15 cellular contexts compared by ENCODE assay signal in the genomic region with DNA sequence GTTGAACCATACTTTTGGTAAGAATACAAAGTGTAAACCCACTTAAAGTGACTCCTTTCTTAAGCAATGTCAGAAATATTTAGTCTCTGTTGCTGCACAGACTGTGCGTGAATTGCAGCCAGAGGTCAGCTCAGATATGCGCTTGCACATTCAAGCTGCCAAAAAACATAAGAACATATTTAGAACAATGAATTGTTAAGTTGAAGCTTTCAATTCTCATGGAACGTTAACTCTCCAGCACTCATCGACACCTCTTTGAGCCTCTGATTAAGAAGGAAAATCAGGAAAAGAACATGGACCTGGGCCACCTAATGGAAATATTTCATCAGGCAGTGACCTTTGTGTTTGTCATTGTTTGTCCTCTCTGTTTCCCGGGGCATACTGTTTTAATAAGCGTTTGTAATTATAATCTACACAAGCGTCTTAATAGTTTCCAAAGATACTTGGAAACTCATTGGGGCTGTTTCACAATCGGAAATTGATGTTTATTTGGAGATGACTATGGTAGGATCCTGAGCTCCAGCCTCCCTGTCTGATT.
DNase-seq lines count a peak whose midpoint lies in the region; ATAC-seq, FAIRE-seq and TF ChIP-seq lines count a peak whose summit lies in the region.
"Had no signal": no experiment of that assay in that cellular context is flagged by ENCODE, and none has a peak within 500 bp of the region (broad histone marks: within the 10 kb centered on the region; RNA-seq: fewer than 3 reads in every experiment).

No MANE protein-coding gene starts in this region.

- in situ Hi-C loops in HepG2 (cut with HindIII; ENCODE audit: extremely low pct_ligation_motif_present, low pct_unique_long_range_greater_than_20kb) = no loop called here

- no peak for DNase-seq in HepG2 (ENCODE audit: low spot score)
- DNase-seq in heart right ventricle = peak; percentile 26 to 45
- DNase-seq in amygdala (lab: John Stamatoyannopoulos, UW) = no peak
- no peak for DNase-seq in GM19240 (ENCODE audit: insufficient read length, low spot score)
- DNase-seq in activated CD4-positive, alpha-beta T cell treated with anti-CD3 and anti-CD28 coated beads, Interleukin-2, amount 50 U/mL, for 4 hours = no peak
- DNase-seq: DND-41; foreskin keratinocyte; NCI-H226; RPMI8226; stimulated activated CD4-positive, alpha-beta T cell treated with anti-CD3 and anti-CD28 coated beads, Interleukin-12 subunit alpha, Interleukin-12 subunit beta, amount 100 ng/mL, for 4 hours; T1000 had no signal

- H2AFZ ChIP-seq in HepG2 (ENCODE audit: low read length) = no peak overlapping the region

- H3K27ac ChIP-seq in liver (ENCODE audit: low read depth in 1 of 2, low read length in 2 of 2) (peak overlapping the region in 1 of 2 donors; percentile 35), HepG2 (ENCODE audit: extremely low read length, insufficient read depth, low read length) (no peak overlapping the region), heart right ventricle (peak overlapping the region; percentile 44 to 87 (median 78)), rectal smooth muscle tissue (ENCODE audit: low read depth, low read length) (peak overlapping the region; percentile 47)
- H3K27ac ChIP-seq: foreskin keratinocyte had no signal

- ATAC-seq in HepG2 (no peak), heart right ventricle (peak; percentile 68 to 93 (median 86)), HG02840 (IDR thresholded peaks at IDR 0.05; ENCODE audit: low FRiP score, unreplicated experiment) (no peak)
- ATAC-seq: foreskin keratinocyte had no signal

- H3K9me3 ChIP-seq in liver (ENCODE audit: control insufficient read depth in 4 of 4, low read length in 3 of 4) (no peaks in the 10 kb centered on the region), HepG2 (ENCODE audit: low read length) (peaks cover 17% of the 10 kb centered on the region), heart right ventricle (no peaks in the 10 kb centered on the region)

- TF ChIP-seq POLR2A in HepG2 (IDR thresholded peaks at IDR 0.05; ENCODE audit: insufficient read depth in 1 of 2, low read depth in 2 of 2, low read length in 2 of 2) = no peak

- POLR2A ChIA-PET in HepG2 (lab: Yijun Ruan, JAX) = no interaction called here

- no TSS peak for BruUV-seq in HepG2 (replicated peaks; lab: Mats Ljungman, UMichigan)

- H3K4me1 ChIP-seq in liver (ENCODE audit: control insufficient read depth in 4 of 4, insufficient read depth in 4 of 4, low read length in 3 of 4) = no peaks in the 10 kb centered on the region
- no peaks in the 10 kb centered on the region for H3K4me1 ChIP-seq in HepG2 (ENCODE audit: insufficient read depth, low read length)
- peaks cover 7 to 55% (median 32%) of the 10 kb centered on the region in 9 donors for H3K4me1 ChIP-seq in heart right ventricle
- peaks cover 18% of the 10 kb centered on the region for H3K4me1 ChIP-seq in rectal smooth muscle tissue (ENCODE audit: control insufficient read depth, insufficient read depth, low read length)

- TF ChIP-seq EP300 in HepG2 (IDR thresholded peaks at IDR 0.05; ENCODE audit: low read depth in 2 of 2, low read length in 2 of 2) (no peak), HepG2 (CRISPR knock-in tag; IDR thresholded peaks at IDR 0.05; ENCODE audit: borderline replicate concordance) (no peak)

- H3K79me2 ChIP-seq in HepG2 (ENCODE audit: insufficient read depth, low read length) = no peaks in the 10 kb centered on the region

- FAIRE-seq in HepG2 (lab: Jason Lieb, UNC) = no peak
- FAIRE-seq: A204.1 had no signal

- TF ChIP-seq RAD21 in liver (IDR thresholded peaks at IDR 0.05) (no peak), HepG2 (CRISPR knock-in tag; IDR thresholded peaks at IDR 0.05) (no peak)

- H3K9ac ChIP-seq in liver (ENCODE audit: low read depth in 1 of 2, low read length in 2 of 2) (no peak overlapping the region), HepG2 (ENCODE audit: insufficient read depth, low read depth, low read length) (no peak overlapping the region), rectal smooth muscle tissue (ENCODE audit: low read length) (no peak overlapping the region)

- intact Hi-C loops in HepG2 (cut with micrococcal nuclease; ENCODE audit: unreplicated experiment) (no loop called here), heart right ventricle (cut with DNase I) (loop anchor here in 4 of 10 donors (5.0 to 10.0 kb wide), 5 partner anchors 48 to 440 kb away; no protein-coding TSS in a partner anchor)

- H3K4me2 ChIP-seq in HepG2 (ENCODE audit: low read depth, low read length) = no peak overlapping the region

- TF ChIP-seq CTCF in liver (IDR thresholded peaks at IDR 0.05; ENCODE audit: low read depth, low read length, missing input control) = no peak
- TF ChIP-seq CTCF in HepG2 (CRISPR knock-in tag; IDR thresholded peaks at IDR 0.05) = no peak
- peak in 3 of 9 donors; percentile 33 to 43 (median 39) for TF ChIP-seq CTCF in heart right ventricle (IDR thresholded peaks at IDR 0.05)

- H3K27me3 ChIP-seq in liver (ENCODE audit: control insufficient read depth in 4 of 4, insufficient read depth in 4 of 4, low read length in 3 of 4) (peaks cover 0 to 3% (median 1%) of the 10 kb centered on the region in 4 donors), HepG2 (ENCODE audit: control insufficient read depth in 1 of 2, insufficient read depth in 2 of 2, low read length in 2 of 2) (no peaks in the 10 kb centered on the region), heart right ventricle (no peaks in the 10 kb centered on the region), rectal smooth muscle tissue (ENCODE audit: control insufficient read depth, insufficient read depth, low read length) (no peaks in the 10 kb centered on the region)
- H3K27me3 ChIP-seq: foreskin keratinocyte had no signal

- CTCF ChIA-PET in HepG2 (lab: Yijun Ruan, JAX; ENCODE audit: low intra/inter-chr PET ratio, low total read pairs) = no interaction called here

- 62% methylated on average over 8 of the region's 8 CpGs for WGBS in liver
- WGBS in HepG2 (ENCODE audit: low lambda C conversion rate) = 23% methylated on average over 8 of the region's 8 CpGs
- 6 to 12% methylated on average over 8 of the region's 8 CpGs for WGBS in heart right ventricle, 2 donors

- H3K36me3 ChIP-seq in liver (ENCODE audit: control insufficient read depth in 4 of 4, insufficient read depth in 3 of 4, low read depth in 1 of 4, low read length in 3 of 4) = no peaks in the 10 kb centered on the region
- H3K36me3 ChIP-seq in HepG2 (replicated peaks in 1 of 2; ENCODE audit: control insufficient read depth in 1 of 2, insufficient read depth in 2 of 2, low read length in 2 of 2) = no peaks in the 10 kb centered on the region
- H3K36me3 ChIP-seq in heart right ventricle = no peaks in the 10 kb centered on the region
- no peaks in the 10 kb centered on the region for H3K36me3 ChIP-seq in rectal smooth muscle tissue (ENCODE audit: control insufficient read depth, insufficient read depth, low read length)

- H3K4me3 ChIP-seq in liver (ENCODE audit: low read depth in 1 of 3, low read length in 3 of 3) = no peak overlapping the region
- no peak overlapping the region for H3K4me3 ChIP-seq in HepG2 (replicated peaks in 1 of 3; ENCODE audit: insufficient read depth in 1 of 3, low read depth in 2 of 3, low read length in 3 of 3)
- peak overlapping the region in 2 of 10 donors; percentile 2 to 25 for H3K4me3 ChIP-seq in heart right ventricle
- H3K4me3 ChIP-seq in rectal smooth muscle tissue (ENCODE audit: low read length) = no peak overlapping the region

- H4K20me1 ChIP-seq in HepG2 (ENCODE audit: insufficient read depth, low read length) = no peaks in the 10 kb centered on the region

TF ChIP-seq in liver, 16 proteins besides CTCF, POLR2A, EP300 and RAD21:
- TF ChIP-seq SP1 (IDR thresholded peaks at IDR 0.05) = peak; percentile 21
- peak; percentile 92 for TF ChIP-seq NR2F2 (IDR thresholded peaks at IDR 0.05)
- TF ChIP-seq MAX (IDR thresholded peaks at IDR 0.05) = no peak

TF ChIP-seq in HepG2, 621 proteins besides CTCF, POLR2A, EP300 and RAD21:
- TF ChIP-seq DNMT3B (CRISPR knock-in tag; conservative IDR thresholded peaks at IDR 0.05) (no peak), REL (CRISPR knock-in tag; conservative IDR thresholded peaks at IDR 0.05) (no peak), U2AF1 (optimal IDR thresholded peaks at IDR 0.05; ENCODE audit: low read depth, low read length) (no peak), MYNN (CRISPR knock-in tag; IDR thresholded peaks at IDR 0.05; ENCODE audit: low read depth) (no peak), WIZ (CRISPR knock-in tag; IDR thresholded peaks at IDR 0.05) (no peak), GTF2F1 (IDR thresholded peaks at IDR 0.05; ENCODE audit: low read length) (no peak), RBM22 (optimal IDR thresholded peaks at IDR 0.05; ENCODE audit: low read length) (no peak), HNRNPL (IDR thresholded peaks at IDR 0.05; ENCODE audit: low read depth, low read length) (no peak), KLF11 (CRISPR knock-in tag; IDR thresholded peaks at IDR 0.05) (no peak)
- TF ChIP-seq, protein P1, sequence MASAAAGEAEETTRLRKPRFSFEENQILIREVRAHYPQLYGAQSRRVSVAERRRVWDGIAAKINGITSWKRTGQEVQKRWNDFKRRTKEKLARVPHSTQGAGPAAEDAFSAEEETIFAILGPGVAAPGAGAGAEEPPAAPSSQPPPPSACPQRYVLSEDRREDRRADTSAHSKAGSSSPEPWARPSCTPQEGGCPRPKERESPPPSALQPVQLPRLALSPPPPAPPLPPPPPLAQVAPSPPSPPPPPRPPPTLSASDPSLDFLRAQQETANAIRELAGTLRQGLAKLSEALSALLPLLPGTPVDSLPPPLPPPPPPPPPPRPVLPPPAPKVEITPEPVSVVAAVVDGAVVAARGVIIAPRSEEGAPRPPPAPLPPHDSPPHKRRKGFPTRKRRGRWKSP (CRISPR knock-in tag; IDR thresholded peaks at IDR 0.05) = no peak

Comparison
In these comparisons a context has a peak if more than half of its experiments do, and no peak if none do; other contexts are left out.
1. ATAC-seq: peak in heart right ventricle (8 of 8); none in HepG2 (single experiment) and HG02840 (single experiment).
2. DNase-seq: peak in heart right ventricle (2 of 2); none in HepG2 (single experiment), amygdala (0 of 56), GM19240 (single experiment) and activated CD4-positive, alpha-beta T cell treated with anti-CD3 and anti-CD28 coated beads, Interleukin-2, amount 50 U/mL, for 4 hours (0 of 2).